ENCODE assay signal across 8 cellular contexts in genomic region chr17:43127299-43127876, GRCh38. TPM values are rescaled to one million over a fixed set of nuclear protein-coding genes. Genes with fewer than 3 reads are reported as not detected.
DNase-seq lines count a peak whose midpoint lies in the region; ATAC-seq, FAIRE-seq and TF ChIP-seq lines count a peak whose summit lies in the region.
"Not testable (repeated sequence)": the region's sequence is repeated elsewhere in the genome, so short reads cannot be mapped to it uniquely, and the experiment has no call there.

No MANE protein-coding gene starts in this region.

- TF ChIP-seq POLR2A in testis (IDR thresholded peaks at IDR 0.05), result not testable (repeated sequence)

- POLR2A ChIA-PET in activated CD4-positive, alpha-beta T cell treated with anti-CD3 and anti-CD28 coated beads for 36 hours (lab: Charles Lee), result not testable (repeated sequence)

- H3K9me3 ChIP-seq in Loucy (ENCODE audit: insufficient read depth, low read depth, low read length); astrocyte (ENCODE audit: insufficient read depth, low read depth, low read length); testis: not testable (repeated sequence)

- intact Hi-C loops in Calu3 (cut with micrococcal nuclease; ENCODE audit: unreplicated experiment); testis (cut with DNase I; ENCODE audit: low total_unique reads): not testable (repeated sequence)
- intact Hi-C loops in activated CD4-positive, alpha-beta T cell treated with anti-CD3 and anti-CD28 coated beads for 36 hours (cut with DNase I, micrococcal nuclease), result loop anchor here in 1 of 2 experiments (10.0 kb wide), 1 partner anchor 187 kb away; no protein-coding TSS in a partner anchor

- H3K36me3 Mint-ChIP-seq in Calu3 (ENCODE audit: insufficient read depth, unreplicated experiment), result peaks cover 82% of the 10 kb centered on the region
- peaks cover 38% of the 10 kb centered on the region for H3K36me3 Mint-ChIP-seq in activated CD4-positive, alpha-beta T cell treated with anti-CD3 and anti-CD28 coated beads for 36 hours (ENCODE audit: low read depth)
- peaks cover 16 to 42% of the 10 kb centered on the region in 2 donors for H3K36me3 Mint-ChIP-seq in activated T-cell treated with anti-CD3 and anti-CD28 coated beads, Interleukin-2, amount 50 U/mL, for 72 hours (ENCODE audit: insufficient read depth in 2 of 2)
- not testable (repeated sequence) for H3K36me3 Mint-ChIP-seq in astrocyte (ENCODE audit: low read depth, unreplicated experiment); glutamatergic neuron (ENCODE audit: unreplicated experiment); natural killer cell treated with Interleukin-12 subunit alpha and Interleukin-12 subunit beta and Interleukin-15 and Interleukin-18, amount 100 ng/mL, for 72 hours

- peak overlapping the region; percentile 77 for H3K4me2 ChIP-seq in Loucy (ENCODE audit: low read depth, low read length, poor library complexity, severe bottlenecking)
- H3K4me2 ChIP-seq in astrocyte (ENCODE audit: low read length), result not testable (repeated sequence)

- H3K4me3 Mint-ChIP-seq in Calu3 (ENCODE audit: low read depth, unreplicated experiment), result peak overlapping the region; percentile 97
- H3K4me3 Mint-ChIP-seq in activated CD4-positive, alpha-beta T cell treated with anti-CD3 and anti-CD28 coated beads for 36 hours, result peak overlapping the region; percentile 63
- peak overlapping the region; percentile 69 to 79 for H3K4me3 Mint-ChIP-seq in activated T-cell treated with anti-CD3 and anti-CD28 coated beads, Interleukin-2, amount 50 U/mL, for 72 hours
- peak overlapping the region; percentile 76 for H3K4me3 Mint-ChIP-seq in astrocyte (ENCODE audit: unreplicated experiment)
- peak overlapping the region; percentile 67 for H3K4me3 Mint-ChIP-seq in glutamatergic neuron (ENCODE audit: unreplicated experiment)
- peak overlapping the region; percentile 58 for H3K4me3 Mint-ChIP-seq in natural killer cell treated with Interleukin-12 subunit alpha and Interleukin-12 subunit beta and Interleukin-15 and Interleukin-18, amount 100 ng/mL, for 72 hours

- not testable (repeated sequence) for DNase-seq in Calu3; activated CD4-positive, alpha-beta T cell treated with anti-CD3 and anti-CD28 coated beads for 36 hours; activated T-cell treated with anti-CD3 and anti-CD28 coated beads, Interleukin-2, amount 50 U/mL, for 72 hours; astrocyte (ENCODE audit: low read depth); glutamatergic neuron; natural killer cell treated with Interleukin-12 subunit alpha and Interleukin-12 subunit beta and Interleukin-15 and Interleukin-18, amount 100 ng/mL, for 72 hours (ENCODE audit: low spot score)
- peak; percentile 25 for DNase-seq in testis

- H3K9me2 ChIP-seq in Loucy (replicated peaks; ENCODE audit: low read depth, low read length), result not testable (repeated sequence)

- not testable (repeated sequence) for H3K36me3 ChIP-seq in Loucy (ENCODE audit: insufficient read depth, low read length); astrocyte (ENCODE audit: insufficient read depth, low read length); testis (ENCODE audit: low read depth, missing control alignments)

- H3K9ac ChIP-seq in Loucy (ENCODE audit: low read depth, low read length, poor library complexity, severe bottlenecking); astrocyte (ENCODE audit: low read length): not testable (repeated sequence)

- H3K79me2 ChIP-seq in Loucy (ENCODE audit: insufficient read depth, low read length), result peaks cover 44% of the 10 kb centered on the region
- H3K79me2 ChIP-seq in astrocyte (ENCODE audit: insufficient read depth, low read length), result peaks cover 20% of the 10 kb centered on the region

- H2AFZ ChIP-seq in Loucy (ENCODE audit: low read length); astrocyte (ENCODE audit: low read depth, low read length): not testable (repeated sequence)

- H3K4me1 Mint-ChIP-seq in Calu3 (ENCODE audit: low read depth, unreplicated experiment) (peaks cover 59% of the 10 kb centered on the region), astrocyte (ENCODE audit: low read depth, unreplicated experiment) (peaks cover 10% of the 10 kb centered on the region), glutamatergic neuron (ENCODE audit: low read depth, unreplicated experiment) (peaks cover 10% of the 10 kb centered on the region)
- H3K4me1 Mint-ChIP-seq in activated CD4-positive, alpha-beta T cell treated with anti-CD3 and anti-CD28 coated beads for 36 hours, result peaks cover 19% of the 10 kb centered on the region
- H3K4me1 Mint-ChIP-seq in activated T-cell treated with anti-CD3 and anti-CD28 coated beads, Interleukin-2, amount 50 U/mL, for 72 hours (ENCODE audit: low read depth), result peaks cover 48% of the 10 kb centered on the region
- peaks cover 25 to 31% of the 10 kb centered on the region in 2 donors for H3K4me1 Mint-ChIP-seq in natural killer cell treated with Interleukin-12 subunit alpha and Interleukin-12 subunit beta and Interleukin-15 and Interleukin-18, amount 100 ng/mL, for 72 hours (ENCODE audit: low read depth in 2 of 2)

- H3K27ac Mint-ChIP-seq in Calu3 (ENCODE audit: unreplicated experiment), result peak overlapping the region; percentile 87
- H3K27ac Mint-ChIP-seq in activated CD4-positive, alpha-beta T cell treated with anti-CD3 and anti-CD28 coated beads for 36 hours, result peak overlapping the region; percentile 70
- H3K27ac Mint-ChIP-seq in activated T-cell treated with anti-CD3 and anti-CD28 coated beads, Interleukin-2, amount 50 U/mL, for 72 hours, result peak overlapping the region; percentile 89
- H3K27ac Mint-ChIP-seq in astrocyte (ENCODE audit: unreplicated experiment), result not testable (repeated sequence)
- peak overlapping the region; percentile 55 for H3K27ac Mint-ChIP-seq in glutamatergic neuron (ENCODE audit: unreplicated experiment)
- peak overlapping the region in 1 of 2 donors; percentile 23 for H3K27ac Mint-ChIP-seq in natural killer cell treated with Interleukin-12 subunit alpha and Interleukin-12 subunit beta and Interleukin-15 and Interleukin-18, amount 100 ng/mL, for 72 hours

- ATAC-seq in activated CD4-positive, alpha-beta T cell treated with anti-CD3 and anti-CD28 coated beads for 36 hours; activated T-cell treated with anti-CD3 and anti-CD28 coated beads, Interleukin-2, amount 50 U/mL, for 72 hours (replicated peaks in 1 of 2); natural killer cell treated with Interleukin-12 subunit alpha and Interleukin-12 subunit beta and Interleukin-15 and Interleukin-18, amount 100 ng/mL, for 72 hours: not testable (repeated sequence)

- not testable (repeated sequence) for FAIRE-seq in astrocyte (lab: Jason Lieb, UNC)

- not testable (repeated sequence) for H3K4me3 ChIP-seq in Loucy (ENCODE audit: low read length, poor library complexity, severe bottlenecking); astrocyte (ENCODE audit: insufficient read depth, low read depth, low read length); testis

- H3K27ac ChIP-seq in astrocyte (ENCODE audit: low read depth, low read length); testis: not testable (repeated sequence)

- WGBS in testis, 2 donors, result 87 to 89% methylated on average over 6 of the region's 6 CpGs

- not testable (repeated sequence) for BruUV-seq in Calu3 (replicated peaks; lab: Mats Ljungman, UMichigan)

- not testable (repeated sequence) for H4K20me1 ChIP-seq in Loucy (ENCODE audit: insufficient read depth, low read length, poor library complexity, severe bottlenecking); astrocyte (ENCODE audit: insufficient read depth, low read length)

- TF ChIP-seq CTCF in Calu3 (IDR thresholded peaks at IDR 0.05; ENCODE audit: unreplicated experiment); Loucy (conservative IDR thresholded peaks at IDR 0.05; ENCODE audit: low read length); astrocyte (IDR thresholded peaks at IDR 0.05; ENCODE audit: insufficient read depth, low read depth, low read length); glutamatergic neuron (IDR thresholded peaks at IDR 0.05; ENCODE audit: partially characterized antibody, unreplicated experiment); testis (IDR thresholded peaks at IDR 0.05): not testable (repeated sequence)

- not testable (repeated sequence) for H3F3A ChIP-seq in Loucy (ENCODE audit: low read depth)

- H3K4me1 ChIP-seq in Loucy (ENCODE audit: insufficient read depth, low read length, poor library complexity, severe bottlenecking) (peaks cover 13% of the 10 kb centered on the region), testis (peaks cover 10% of the 10 kb centered on the region)
- not testable (repeated sequence) for H3K4me1 ChIP-seq in astrocyte (ENCODE audit: insufficient read depth, low read length)

- H3K27me3 ChIP-seq in Loucy (ENCODE audit: insufficient read depth, low read length, poor library complexity, severe bottlenecking); astrocyte (ENCODE audit: insufficient read depth, low read length); testis: not testable (repeated sequence)

- not testable (repeated sequence) for H3K27me3 Mint-ChIP-seq in Calu3 (ENCODE audit: unreplicated experiment); activated CD4-positive, alpha-beta T cell treated with anti-CD3 and anti-CD28 coated beads for 36 hours; activated T-cell treated with anti-CD3 and anti-CD28 coated beads, Interleukin-2, amount 50 U/mL, for 72 hours (ENCODE audit: low read depth); astrocyte (ENCODE audit: low read depth, unreplicated experiment); glutamatergic neuron (ENCODE audit: unreplicated experiment); natural killer cell treated with Interleukin-12 subunit alpha and Interleukin-12 subunit beta and Interleukin-15 and Interleukin-18, amount 100 ng/mL, for 72 hours

- CTCF ChIA-PET in Calu3 (lab: Charles Lee), result not testable (repeated sequence)
- CTCF ChIA-PET in activated CD4-positive, alpha-beta T cell treated with anti-CD3 and anti-CD28 coated beads for 36 hours (lab: Charles Lee), result interaction anchor here (0.6 to 1.5 kb wide), 4 partner anchors 42 to 189 kb away, joined by 3 to 5 read pairs (median 3); no protein-coding TSS in a partner anchor

- not testable (repeated sequence) for H3K9me3 Mint-ChIP-seq in Calu3 (ENCODE audit: low read depth, unreplicated experiment); activated CD4-positive, alpha-beta T cell treated with anti-CD3 and anti-CD28 coated beads for 36 hours (ENCODE audit: low read depth); activated T-cell treated with anti-CD3 and anti-CD28 coated beads, Interleukin-2, amount 50 U/mL, for 72 hours; astrocyte (ENCODE audit: unreplicated experiment); natural killer cell treated with Interleukin-12 subunit alpha and Interleukin-12 subunit beta and Interleukin-15 and Interleukin-18, amount 100 ng/mL, for 72 hours
- peaks cover 18% of the 10 kb centered on the region for H3K9me3 Mint-ChIP-seq in glutamatergic neuron (ENCODE audit: unreplicated experiment)

RNA-seq across cellular contexts. Expression of gene BRCA1, which starts 2.2 kb away (rescaled TPM):
- total RNA-seq in Calu3 (2022), result 62.7 and 67.1 TPM in 2 replicates
- 100 to 1,000 TPM in 1 of 2 experiments, 10 to 100 TPM in 1; 99.9 to 115 TPM for total RNA-seq in activated CD4-positive, alpha-beta T cell treated with anti-CD3 and anti-CD28 coated beads for 36 hours
- 100 to 1,000 TPM; 111 to 137 TPM for total RNA-seq in activated T-cell treated with anti-CD3 and anti-CD28 coated beads, Interleukin-2, amount 50 U/mL, for 72 hours
- 3.6 and 6.0 TPM in 2 replicates for total RNA-seq in astrocyte
- total RNA-seq in glutamatergic neuron (ENCODE audit: unreplicated experiment), result 11.3 TPM
- total RNA-seq in natural killer cell treated with Interleukin-12 subunit alpha and Interleukin-12 subunit beta and Interleukin-15 and Interleukin-18, amount 100 ng/mL, for 72 hours, result 100 to 1,000 TPM in 1 of 2 donors, 10 to 100 TPM in 1; 41.6 to 111 TPM
- 10 to 100 TPM; 28.6 to 47.7 TPM for total RNA-seq in testis
- 20.9 TPM for polyA plus RNA-seq in testis (ENCODE audit: insufficient read depth, low read depth, low replicate concordance)

RNA-seq across cellular contexts. Expression of gene NBR1, which starts 43.6 kb away (rescaled TPM):
- total RNA-seq in Calu3 (2022) (89.0 and 101 TPM in 2 replicates), astrocyte (46.8 and 53.6 TPM in 2 replicates), glutamatergic neuron (ENCODE audit: unreplicated experiment) (51.8 TPM), testis (100 to 1,000 TPM; 146 to 244 TPM)
- 10 to 100 TPM; 52.8 to 55.6 TPM for total RNA-seq in activated CD4-positive, alpha-beta T cell treated with anti-CD3 and anti-CD28 coated beads for 36 hours
- 10 to 100 TPM; 86.3 to 92.1 TPM for total RNA-seq in activated T-cell treated with anti-CD3 and anti-CD28 coated beads, Interleukin-2, amount 50 U/mL, for 72 hours
- total RNA-seq in natural killer cell treated with Interleukin-12 subunit alpha and Interleukin-12 subunit beta and Interleukin-15 and Interleukin-18, amount 100 ng/mL, for 72 hours, result 10 to 100 TPM; 33.1 to 58.3 TPM
- polyA plus RNA-seq in testis (ENCODE audit: insufficient read depth, low read depth, low replicate concordance), result 302 TPM
